In the genomic region with DNA sequence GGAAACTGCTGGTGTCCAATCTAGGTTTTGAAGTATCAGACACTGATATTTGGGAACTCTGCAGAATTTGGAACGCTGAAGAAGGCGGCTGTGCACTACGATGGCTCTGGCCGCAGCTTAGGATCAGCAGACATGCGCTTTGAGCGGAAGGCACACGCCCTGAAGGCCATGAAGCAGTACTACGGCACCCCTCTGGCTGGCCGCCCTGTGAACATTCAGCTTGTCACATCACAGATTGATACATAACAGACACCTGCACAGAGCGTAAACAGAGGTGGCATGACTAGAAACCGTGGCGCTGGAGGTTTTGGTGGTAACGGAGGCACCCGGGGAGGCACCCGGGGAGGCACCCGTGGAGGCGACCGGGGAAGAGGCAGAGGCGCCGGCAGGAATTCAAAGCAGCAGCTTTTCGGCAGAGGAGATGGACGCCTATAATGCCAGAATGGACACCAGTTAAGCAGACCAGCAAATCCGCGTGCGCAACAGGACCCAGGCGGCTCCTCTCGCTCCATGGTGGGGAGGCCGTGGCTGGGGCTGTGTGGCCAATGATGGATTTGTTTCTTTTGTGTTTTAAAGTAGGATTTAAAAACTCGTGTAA, we compare ENCODE assay signal across 2 cellular contexts.
TF ChIP-seq lines count a peak whose summit lies in the region.

No MANE protein-coding gene starts in this region.

TF ChIP-seq in WTC11, 78 proteins besides CTCF, POLR2A, EP300 and RAD21:
- TF ChIP-seq GTF2I (CRISPR knock-in tag; conservative IDR thresholded peaks at IDR 0.05), result no peak
- no peak for TF ChIP-seq FOXJ3 (CRISPR knock-in tag; IDR thresholded peaks at IDR 0.05; ENCODE audit: borderline replicate concordance)
- TF ChIP-seq, protein P1, sequence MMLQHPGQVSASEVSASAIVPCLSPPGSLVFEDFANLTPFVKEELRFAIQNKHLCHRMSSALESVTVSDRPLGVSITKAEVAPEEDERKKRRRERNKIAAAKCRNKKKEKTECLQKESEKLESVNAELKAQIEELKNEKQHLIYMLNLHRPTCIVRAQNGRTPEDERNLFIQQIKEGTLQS (CRISPR knock-in tag; conservative IDR thresholded peaks at IDR 0.05), result no peak
- no peak for TF ChIP-seq MXD4 (CRISPR knock-in tag; IDR thresholded peaks at IDR 0.05; ENCODE audit: borderline replicate concordance)
- TF ChIP-seq NFATC4 (CRISPR knock-in tag; IDR thresholded peaks at IDR 0.05), result no peak
- TF ChIP-seq, protein P2, sequence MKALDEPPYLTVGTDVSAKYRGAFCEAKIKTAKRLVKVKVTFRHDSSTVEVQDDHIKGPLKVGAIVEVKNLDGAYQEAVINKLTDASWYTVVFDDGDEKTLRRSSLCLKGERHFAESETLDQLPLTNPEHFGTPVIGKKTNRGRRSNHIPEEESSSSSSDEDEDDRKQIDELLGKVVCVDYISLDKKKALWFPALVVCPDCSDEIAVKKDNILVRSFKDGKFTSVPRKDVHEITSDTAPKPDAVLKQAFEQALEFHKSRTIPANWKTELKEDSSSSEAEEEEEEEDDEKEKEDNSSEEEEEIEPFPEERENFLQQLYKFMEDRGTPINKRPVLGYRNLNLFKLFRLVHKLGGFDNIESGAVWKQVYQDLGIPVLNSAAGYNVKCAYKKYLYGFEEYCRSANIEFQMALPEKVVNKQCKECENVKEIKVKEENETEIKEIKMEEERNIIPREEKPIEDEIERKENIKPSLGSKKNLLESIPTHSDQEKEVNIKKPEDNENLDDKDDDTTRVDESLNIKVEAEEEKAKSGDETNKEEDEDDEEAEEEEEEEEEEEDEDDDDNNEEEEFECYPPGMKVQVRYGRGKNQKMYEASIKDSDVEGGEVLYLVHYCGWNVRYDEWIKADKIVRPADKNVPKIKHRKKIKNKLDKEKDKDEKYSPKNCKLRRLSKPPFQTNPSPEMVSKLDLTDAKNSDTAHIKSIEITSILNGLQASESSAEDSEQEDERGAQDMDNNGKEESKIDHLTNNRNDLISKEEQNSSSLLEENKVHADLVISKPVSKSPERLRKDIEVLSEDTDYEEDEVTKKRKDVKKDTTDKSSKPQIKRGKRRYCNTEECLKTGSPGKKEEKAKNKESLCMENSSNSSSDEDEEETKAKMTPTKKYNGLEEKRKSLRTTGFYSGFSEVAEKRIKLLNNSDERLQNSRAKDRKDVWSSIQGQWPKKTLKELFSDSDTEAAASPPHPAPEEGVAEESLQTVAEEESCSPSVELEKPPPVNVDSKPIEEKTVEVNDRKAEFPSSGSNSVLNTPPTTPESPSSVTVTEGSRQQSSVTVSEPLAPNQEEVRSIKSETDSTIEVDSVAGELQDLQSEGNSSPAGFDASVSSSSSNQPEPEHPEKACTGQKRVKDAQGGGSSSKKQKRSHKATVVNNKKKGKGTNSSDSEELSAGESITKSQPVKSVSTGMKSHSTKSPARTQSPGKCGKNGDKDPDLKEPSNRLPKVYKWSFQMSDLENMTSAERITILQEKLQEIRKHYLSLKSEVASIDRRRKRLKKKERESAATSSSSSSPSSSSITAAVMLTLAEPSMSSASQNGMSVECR (CRISPR knock-in tag; IDR thresholded peaks at IDR 0.05; ENCODE audit: borderline replicate concordance), result no peak
- no peak for TF ChIP-seq ZNF121 (CRISPR knock-in tag; IDR thresholded peaks at IDR 0.05)
- TF ChIP-seq, protein P3, sequence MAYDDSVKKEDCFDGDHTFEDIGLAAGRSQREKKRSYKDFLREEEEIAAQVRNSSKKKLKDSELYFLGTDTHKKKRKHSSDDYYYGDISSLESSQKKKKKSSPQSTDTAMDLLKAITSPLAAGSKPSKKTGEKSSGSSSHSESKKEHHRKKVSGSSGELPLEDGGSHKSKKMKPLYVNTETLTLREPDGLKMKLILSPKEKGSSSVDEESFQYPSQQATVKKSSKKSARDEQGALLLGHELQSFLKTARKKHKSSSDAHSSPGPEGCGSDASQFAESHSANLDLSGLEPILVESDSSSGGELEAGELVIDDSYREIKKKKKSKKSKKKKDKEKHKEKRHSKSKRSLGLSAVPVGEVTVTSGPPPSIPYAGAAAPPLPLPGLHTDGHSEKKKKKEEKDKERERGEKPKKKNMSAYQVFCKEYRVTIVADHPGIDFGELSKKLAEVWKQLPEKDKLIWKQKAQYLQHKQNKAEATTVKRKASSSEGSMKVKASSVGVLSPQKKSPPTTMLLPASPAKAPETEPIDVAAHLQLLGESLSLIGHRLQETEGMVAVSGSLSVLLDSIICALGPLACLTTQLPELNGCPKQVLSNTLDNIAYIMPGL (CRISPR knock-in tag; IDR thresholded peaks at IDR 0.05), result no peak
- TF ChIP-seq, protein P4, sequence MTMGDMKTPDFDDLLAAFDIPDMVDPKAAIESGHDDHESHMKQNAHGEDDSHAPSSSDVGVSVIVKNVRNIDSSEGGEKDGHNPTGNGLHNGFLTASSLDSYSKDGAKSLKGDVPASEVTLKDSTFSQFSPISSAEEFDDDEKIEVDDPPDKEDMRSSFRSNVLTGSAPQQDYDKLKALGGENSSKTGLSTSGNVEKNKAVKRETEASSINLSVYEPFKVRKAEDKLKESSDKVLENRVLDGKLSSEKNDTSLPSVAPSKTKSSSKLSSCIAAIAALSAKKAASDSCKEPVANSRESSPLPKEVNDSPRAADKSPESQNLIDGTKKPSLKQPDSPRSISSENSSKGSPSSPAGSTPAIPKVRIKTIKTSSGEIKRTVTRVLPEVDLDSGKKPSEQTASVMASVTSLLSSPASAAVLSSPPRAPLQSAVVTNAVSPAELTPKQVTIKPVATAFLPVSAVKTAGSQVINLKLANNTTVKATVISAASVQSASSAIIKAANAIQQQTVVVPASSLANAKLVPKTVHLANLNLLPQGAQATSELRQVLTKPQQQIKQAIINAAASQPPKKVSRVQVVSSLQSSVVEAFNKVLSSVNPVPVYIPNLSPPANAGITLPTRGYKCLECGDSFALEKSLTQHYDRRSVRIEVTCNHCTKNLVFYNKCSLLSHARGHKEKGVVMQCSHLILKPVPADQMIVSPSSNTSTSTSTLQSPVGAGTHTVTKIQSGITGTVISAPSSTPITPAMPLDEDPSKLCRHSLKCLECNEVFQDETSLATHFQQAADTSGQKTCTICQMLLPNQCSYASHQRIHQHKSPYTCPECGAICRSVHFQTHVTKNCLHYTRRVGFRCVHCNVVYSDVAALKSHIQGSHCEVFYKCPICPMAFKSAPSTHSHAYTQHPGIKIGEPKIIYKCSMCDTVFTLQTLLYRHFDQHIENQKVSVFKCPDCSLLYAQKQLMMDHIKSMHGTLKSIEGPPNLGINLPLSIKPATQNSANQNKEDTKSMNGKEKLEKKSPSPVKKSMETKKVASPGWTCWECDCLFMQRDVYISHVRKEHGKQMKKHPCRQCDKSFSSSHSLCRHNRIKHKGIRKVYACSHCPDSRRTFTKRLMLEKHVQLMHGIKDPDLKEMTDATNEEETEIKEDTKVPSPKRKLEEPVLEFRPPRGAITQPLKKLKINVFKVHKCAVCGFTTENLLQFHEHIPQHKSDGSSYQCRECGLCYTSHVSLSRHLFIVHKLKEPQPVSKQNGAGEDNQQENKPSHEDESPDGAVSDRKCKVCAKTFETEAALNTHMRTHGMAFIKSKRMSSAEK (CRISPR knock-in tag; IDR thresholded peaks at IDR 0.05; ENCODE audit: borderline replicate concordance), result no peak
- TF ChIP-seq RELA (CRISPR knock-in tag; IDR thresholded peaks at IDR 0.05; ENCODE audit: borderline replicate concordance), result no peak
- TF ChIP-seq CREB1 (CRISPR knock-in tag; IDR thresholded peaks at IDR 0.05), result no peak
TF ChIP-seq in WTC11: peak in this region for 0.

TF ChIP-seq in HepG2, 621 proteins besides CTCF, POLR2A, EP300 and RAD21:
- TF ChIP-seq ATRX (CRISPR knock-in tag; IDR thresholded peaks at IDR 0.05; ENCODE audit: borderline replicate concordance), result no peak
- TF ChIP-seq, protein P5, sequence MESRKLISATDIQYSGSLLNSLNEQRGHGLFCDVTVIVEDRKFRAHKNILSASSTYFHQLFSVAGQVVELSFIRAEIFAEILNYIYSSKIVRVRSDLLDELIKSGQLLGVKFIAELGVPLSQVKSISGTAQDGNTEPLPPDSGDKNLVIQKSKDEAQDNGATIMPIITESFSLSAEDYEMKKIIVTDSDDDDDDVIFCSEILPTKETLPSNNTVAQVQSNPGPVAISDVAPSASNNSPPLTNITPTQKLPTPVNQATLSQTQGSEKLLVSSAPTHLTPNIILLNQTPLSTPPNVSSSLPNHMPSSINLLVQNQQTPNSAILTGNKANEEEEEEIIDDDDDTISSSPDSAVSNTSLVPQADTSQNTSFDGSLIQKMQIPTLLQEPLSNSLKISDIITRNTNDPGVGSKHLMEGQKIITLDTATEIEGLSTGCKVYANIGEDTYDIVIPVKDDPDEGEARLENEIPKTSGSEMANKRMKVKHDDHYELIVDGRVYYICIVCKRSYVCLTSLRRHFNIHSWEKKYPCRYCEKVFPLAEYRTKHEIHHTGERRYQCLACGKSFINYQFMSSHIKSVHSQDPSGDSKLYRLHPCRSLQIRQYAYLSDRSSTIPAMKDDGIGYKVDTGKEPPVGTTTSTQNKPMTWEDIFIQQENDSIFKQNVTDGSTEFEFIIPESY (CRISPR knock-in tag; IDR thresholded peaks at IDR 0.05), result peak; percentile 19; the same call in 1 of the 2 replicates
